1 cellular context compared by ENCODE assay signal in the genomic region with DNA sequence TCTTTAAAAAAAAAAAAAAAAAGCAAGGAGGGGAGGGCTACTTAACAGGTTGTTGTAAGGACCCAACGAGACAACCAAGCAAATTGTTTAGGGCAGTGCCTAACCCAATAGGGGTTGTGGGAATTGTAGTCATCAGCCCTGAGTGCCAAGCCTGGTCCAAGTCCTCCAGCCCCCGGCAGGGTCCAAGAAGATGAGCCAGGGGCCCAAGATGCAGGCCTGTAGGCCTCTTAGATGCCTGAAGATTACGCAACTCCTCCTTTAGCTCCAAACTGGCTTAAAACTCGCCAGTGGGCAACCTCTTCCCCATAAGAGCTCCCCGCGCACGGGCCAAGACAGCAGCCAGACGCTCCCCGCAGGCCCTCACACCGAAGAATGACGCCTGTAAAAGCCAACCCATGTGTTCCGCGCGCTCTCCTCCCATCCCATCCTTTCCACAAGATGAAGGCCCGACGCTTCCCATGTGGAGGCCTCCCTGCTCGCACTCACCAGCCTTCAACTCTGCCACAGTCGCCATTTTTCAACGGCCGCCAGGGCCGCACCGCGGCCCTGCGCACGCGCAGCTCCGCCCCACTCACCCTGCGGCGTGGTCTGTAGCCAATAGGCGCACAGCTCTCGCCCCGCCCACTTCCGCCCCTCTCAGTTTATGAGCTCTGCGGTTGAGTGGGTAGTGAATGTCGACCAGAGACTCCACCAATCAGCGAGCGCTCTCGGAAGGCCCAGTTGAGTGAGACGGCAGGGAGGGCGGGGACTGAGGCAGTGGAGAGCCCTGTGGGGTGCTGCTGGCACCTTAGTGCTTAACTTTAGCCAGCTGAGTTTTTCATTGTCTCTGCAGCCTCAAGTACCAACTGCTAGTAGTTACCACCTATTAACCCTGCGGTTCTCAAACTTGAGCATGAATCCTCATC.
TF ChIP-seq lines count a peak whose summit lies in the region.

TSS of gene CEP20 (minus strand) at position 532 of the 905 bp plus-strand sequence. CDS start at position 514, 18 bp downstream.

TF ChIP-seq in K562, 482 proteins besides CTCF, POLR2A, EP300 and RAD21 (continued from another document and continues in another):
- TF ChIP-seq, protein P1, sequence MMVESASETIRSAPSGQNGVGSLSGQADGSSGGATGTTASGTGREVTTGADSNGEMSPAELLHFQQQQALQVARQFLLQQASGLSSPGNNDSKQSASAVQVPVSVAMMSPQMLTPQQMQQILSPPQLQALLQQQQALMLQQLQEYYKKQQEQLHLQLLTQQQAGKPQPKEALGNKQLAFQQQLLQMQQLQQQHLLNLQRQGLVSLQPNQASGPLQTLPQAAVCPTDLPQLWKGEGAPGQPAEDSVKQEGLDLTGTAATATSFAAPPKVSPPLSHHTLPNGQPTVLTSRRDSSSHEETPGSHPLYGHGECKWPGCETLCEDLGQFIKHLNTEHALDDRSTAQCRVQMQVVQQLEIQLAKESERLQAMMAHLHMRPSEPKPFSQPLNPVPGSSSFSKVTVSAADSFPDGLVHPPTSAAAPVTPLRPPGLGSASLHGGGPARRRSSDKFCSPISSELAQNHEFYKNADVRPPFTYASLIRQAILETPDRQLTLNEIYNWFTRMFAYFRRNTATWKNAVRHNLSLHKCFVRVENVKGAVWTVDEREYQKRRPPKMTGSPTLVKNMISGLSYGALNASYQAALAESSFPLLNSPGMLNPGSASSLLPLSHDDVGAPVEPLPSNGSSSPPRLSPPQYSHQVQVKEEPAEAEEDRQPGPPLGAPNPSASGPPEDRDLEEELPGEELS (CRISPR knock-in tag; IDR thresholded peaks at IDR 0.05; ENCODE audit: borderline replicate concordance): 0 out of 2 replicates have a peak, but pooled peaks have one; percentile 27
- TF ChIP-seq TCFL5 (CRISPR knock-in tag; conservative IDR thresholded peaks at IDR 0.05) (no peak), ELF2 (CRISPR knock-in tag; IDR thresholded peaks at IDR 0.05) (no peak), ZSCAN29 (IDR thresholded peaks at IDR 0.05) (no peak), PRDM10 (IDR thresholded peaks at IDR 0.05; ENCODE audit: partially characterized antibody) (no peak), RBFOX2 (IDR thresholded peaks at IDR 0.05; ENCODE audit: low read depth, low read length) (peak; percentile 98), ZNF24 (IDR thresholded peaks at IDR 0.05) (no peak), EZH2 (IDR thresholded peaks at IDR 0.05; ENCODE audit: borderline replicate concordance, low read depth, low read length) (no peak), MEIS2 (IDR thresholded peaks at IDR 0.05; ENCODE audit: partially characterized antibody) (peak; percentile 91), ZNF277 (CRISPR knock-in tag; IDR thresholded peaks at IDR 0.05; ENCODE audit: borderline replicate concordance) (no peak), ZNF282 (CRISPR knock-in tag; IDR thresholded peaks at IDR 0.05) (no peak), ELF1 (tag; IDR thresholded peaks at IDR 0.05) (peak; percentile 84), CSDE1 (IDR thresholded peaks at IDR 0.05) (no peak), NONO (IDR thresholded peaks at IDR 0.05; ENCODE audit: low read depth in 2 of 2, low read length in 1 of 2) (no peak), RFX7 (CRISPR knock-in tag; IDR thresholded peaks at IDR 0.05) (no peak), STAT6 (CRISPR knock-in tag; IDR thresholded peaks at IDR 0.05) (no peak), ZMIZ1 (IDR thresholded peaks at IDR 0.05; ENCODE audit: low read depth in 2 of 2, low read length in 2 of 2) (0 out of 4 replicates have a peak, but pooled peaks of 1 of the 2 experiments have one; percentile 17), TFAM (CRISPR knock-in tag; conservative IDR thresholded peaks at IDR 0.05) (no peak), ZNF589 (CRISPR knock-in tag; IDR thresholded peaks at IDR 0.05; ENCODE audit: low read depth) (no peak), ZNF778 (CRISPR knock-in tag; IDR thresholded peaks at IDR 0.05) (no peak), TAF9B (IDR thresholded peaks at IDR 0.05; ENCODE audit: partially characterized antibody) (peak; percentile 98), EP400 (IDR thresholded peaks at IDR 0.05) (peak; percentile 86), ESRRB (CRISPR knock-in tag; IDR thresholded peaks at IDR 0.05; ENCODE audit: borderline replicate concordance) (no peak), LCOR (CRISPR knock-in tag; IDR thresholded peaks at IDR 0.05) (no peak)
- TF ChIP-seq, protein P2, sequence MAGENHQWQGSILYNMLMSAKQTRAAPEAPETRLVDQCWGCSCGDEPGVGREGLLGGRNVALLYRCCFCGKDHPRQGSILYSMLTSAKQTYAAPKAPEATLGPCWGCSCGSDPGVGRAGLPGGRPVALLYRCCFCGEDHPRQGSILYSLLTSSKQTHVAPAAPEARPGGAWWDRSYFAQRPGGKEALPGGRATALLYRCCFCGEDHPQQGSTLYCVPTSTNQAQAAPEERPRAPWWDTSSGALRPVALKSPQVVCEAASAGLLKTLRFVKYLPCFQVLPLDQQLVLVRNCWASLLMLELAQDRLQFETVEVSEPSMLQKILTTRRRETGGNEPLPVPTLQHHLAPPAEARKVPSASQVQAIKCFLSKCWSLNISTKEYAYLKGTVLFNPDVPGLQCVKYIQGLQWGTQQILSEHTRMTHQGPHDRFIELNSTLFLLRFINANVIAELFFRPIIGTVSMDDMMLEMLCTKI (IDR thresholded peaks at IDR 0.05; ENCODE audit: partially characterized antibody): no peak
- TF ChIP-seq, protein P3, sequence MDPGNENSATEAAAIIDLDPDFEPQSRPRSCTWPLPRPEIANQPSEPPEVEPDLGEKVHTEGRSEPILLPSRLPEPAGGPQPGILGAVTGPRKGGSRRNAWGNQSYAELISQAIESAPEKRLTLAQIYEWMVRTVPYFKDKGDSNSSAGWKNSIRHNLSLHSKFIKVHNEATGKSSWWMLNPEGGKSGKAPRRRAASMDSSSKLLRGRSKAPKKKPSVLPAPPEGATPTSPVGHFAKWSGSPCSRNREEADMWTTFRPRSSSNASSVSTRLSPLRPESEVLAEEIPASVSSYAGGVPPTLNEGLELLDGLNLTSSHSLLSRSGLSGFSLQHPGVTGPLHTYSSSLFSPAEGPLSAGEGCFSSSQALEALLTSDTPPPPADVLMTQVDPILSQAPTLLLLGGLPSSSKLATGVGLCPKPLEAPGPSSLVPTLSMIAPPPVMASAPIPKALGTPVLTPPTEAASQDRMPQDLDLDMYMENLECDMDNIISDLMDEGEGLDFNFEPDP (CRISPR knock-in tag; IDR thresholded peaks at IDR 0.05): no peak
